8 cellular contexts compared by ENCODE assay signal in genomic region chr1:247639381-247639981, GRCh38. TPM values are rescaled to one million over a fixed set of nuclear protein-coding genes. Genes with fewer than 3 reads are reported as not detected.
DNase-seq lines count a peak whose midpoint lies in the region; ATAC-seq, FAIRE-seq and TF ChIP-seq lines count a peak whose summit lies in the region.

No MANE protein-coding gene starts in this region.

- H3K27me3 ChIP-seq in foreskin keratinocyte: no peaks in the 10 kb centered on the region

- peaks cover 7% of the 10 kb centered on the region for H3K9me3 Mint-ChIP-seq in WTC11

- peaks cover 40% of the 10 kb centered on the region for H3K27me3 Mint-ChIP-seq in WTC11 (ENCODE audit: low read depth)

- no peak for TF ChIP-seq CTCF in WTC11 (IDR thresholded peaks at IDR 0.05)
- no peak for TF ChIP-seq CTCF in foreskin keratinocyte (conservative IDR thresholded peaks at IDR 0.05)
- TF ChIP-seq CTCF in omental fat pad (IDR thresholded peaks at IDR 0.05): no peak

- CTCF ChIA-PET in WTC11 (lab: Charles Lee): interaction anchor here (1.4 kb wide), 1 partner anchor 266 kb away, joined by 3 read pairs; no protein-coding TSS in a partner anchor

- H3K27ac Mint-ChIP-seq in WTC11: no peak overlapping the region

- DNase-seq in Daoy (ENCODE audit: low read depth): peak; percentile 94
- DNase-seq in WTC11 (ENCODE audit: low spot score): peak; percentile 78
- DNase-seq in foreskin keratinocyte: no peak
- DNase-seq in omental fat pad (ENCODE audit: low spot score): no peak
- DNase-seq in urothelium cell line (ENCODE audit: low spot score): peak; percentile 94
- DNase-seq in SIG-M5 (lab: John Stamatoyannopoulos, UW): no peak
- DNase-seq in COR-L47 (lab: John Stamatoyannopoulos, UW): no peak

- POLR2A ChIA-PET in WTC11 (lab: Charles Lee): no interaction called here

- H3K4me1 Mint-ChIP-seq in WTC11: peaks cover 18% of the 10 kb centered on the region

- H3K4me1 ChIP-seq in foreskin keratinocyte: no peaks in the 10 kb centered on the region

- peak overlapping the region; percentile 50; the same call in 1 of the 2 replicates for H3K4me3 Mint-ChIP-seq in WTC11

- ATAC-seq in WTC11 (peak; percentile 97), foreskin keratinocyte (peak; percentile 23), omental fat pad (ENCODE audit: low FRiP score) (peak; percentile 76), HG03139 (IDR thresholded peaks at IDR 0.05; ENCODE audit: unreplicated experiment) (no peak)

- FAIRE-seq in urothelium cell line (lab: Jason Lieb, UNC): peak; percentile 17

- H3K36me3 Mint-ChIP-seq in WTC11: no peaks in the 10 kb centered on the region

- no peak overlapping the region for H3K27ac ChIP-seq in foreskin keratinocyte

TF ChIP-seq in WTC11, 78 proteins besides CTCF, POLR2A, EP300 and RAD21 (continues in another document):
- no peak for TF ChIP-seq ELF4 (CRISPR knock-in tag; IDR thresholded peaks at IDR 0.05; ENCODE audit: low read depth)
- TF ChIP-seq NFATC4 (CRISPR knock-in tag; IDR thresholded peaks at IDR 0.05): no peak
- TF ChIP-seq ATF1 (CRISPR knock-in tag; IDR thresholded peaks at IDR 0.05): no peak
- no peak for TF ChIP-seq ZNF317 (CRISPR knock-in tag; IDR thresholded peaks at IDR 0.05; ENCODE audit: borderline replicate concordance, low read depth)
- no peak for TF ChIP-seq SOX15 (CRISPR knock-in tag; IDR thresholded peaks at IDR 0.05)
- no peak for TF ChIP-seq SMAD3 (CRISPR knock-in tag; IDR thresholded peaks at IDR 0.05; ENCODE audit: borderline replicate concordance)
- no peak for TF ChIP-seq ETV6 (CRISPR knock-in tag; IDR thresholded peaks at IDR 0.05)
- no peak for TF ChIP-seq HMGA2 (CRISPR knock-in tag; IDR thresholded peaks at IDR 0.05)
- TF ChIP-seq EMX1 (CRISPR knock-in tag; IDR thresholded peaks at IDR 0.05): no peak
- TF ChIP-seq ZNF219 (CRISPR knock-in tag; IDR thresholded peaks at IDR 0.05; ENCODE audit: borderline replicate concordance): no peak
- TF ChIP-seq HMGXB4 (CRISPR knock-in tag; IDR thresholded peaks at IDR 0.05): no peak
- no peak for TF ChIP-seq E2F5 (CRISPR knock-in tag; IDR thresholded peaks at IDR 0.05)
- TF ChIP-seq MYBL2 (CRISPR knock-in tag; IDR thresholded peaks at IDR 0.05): no peak
- TF ChIP-seq ZNF138 (CRISPR knock-in tag; conservative IDR thresholded peaks at IDR 0.05): no peak
- no peak for TF ChIP-seq ZNF232 (CRISPR knock-in tag; IDR thresholded peaks at IDR 0.05)
- TF ChIP-seq AFF4 (CRISPR knock-in tag; IDR thresholded peaks at IDR 0.05; ENCODE audit: borderline replicate concordance): no peak
- no peak for TF ChIP-seq ZMAT4 (CRISPR knock-in tag; IDR thresholded peaks at IDR 0.05)
- no peak for TF ChIP-seq NR1H2 (CRISPR knock-in tag; IDR thresholded peaks at IDR 0.05)
- peak; percentile 81 for TF ChIP-seq FOXP4 (CRISPR knock-in tag; IDR thresholded peaks at IDR 0.05)
- no peak; the same call in 1 of the 2 replicates for TF ChIP-seq JUN (CRISPR knock-in tag; IDR thresholded peaks at IDR 0.05)
- TF ChIP-seq NR2C2 (CRISPR knock-in tag; IDR thresholded peaks at IDR 0.05): no peak
- no peak for TF ChIP-seq SP1 (CRISPR knock-in tag; conservative IDR thresholded peaks at IDR 0.05)
- TF ChIP-seq JAZF1 (CRISPR knock-in tag; IDR thresholded peaks at IDR 0.05): no peak
- TF ChIP-seq ZNF671 (CRISPR knock-in tag; IDR thresholded peaks at IDR 0.05): no peak
- no peak for TF ChIP-seq ATF2 (CRISPR knock-in tag; IDR thresholded peaks at IDR 0.05; ENCODE audit: borderline replicate concordance, low read depth)

RNA-seq across cellular contexts. Expression of gene OR2G3, which starts 34.1 kb away (rescaled TPM):
- total RNA-seq in Daoy (2014; rRNA removed; shearing (Covaris generic)): not detected in 2 replicates
- total RNA-seq in WTC11 (2021): not detected in 3 replicates
- not detected in 2 replicates for total RNA-seq in foreskin keratinocyte
- polyA plus RNA-seq in foreskin keratinocyte: not detected in 2 replicates
- total RNA-seq in omental fat pad: not detected

RNA-seq across cellular contexts. Expression of gene OR13G1, which starts 40.1 kb away (rescaled TPM):
- not detected in 2 replicates for total RNA-seq in Daoy (2014; rRNA removed; shearing (Covaris generic))
- total RNA-seq in WTC11 (2021) (not detected in 3 replicates), foreskin keratinocyte (not detected in 2 replicates), omental fat pad (not detected)
- polyA plus RNA-seq in foreskin keratinocyte: not detected in 2 replicates

RNA-seq across cellular contexts. Expression of gene OR2G2, which starts 51.3 kb away (rescaled TPM):
- total RNA-seq in Daoy (2014; rRNA removed; shearing (Covaris generic)): not detected in 2 replicates
- total RNA-seq in WTC11 (2021): not detected in 3 replicates
- not detected in 2 replicates for total RNA-seq in foreskin keratinocyte
- polyA plus RNA-seq in foreskin keratinocyte: not detected in 2 replicates
- not detected for total RNA-seq in omental fat pad

Comparison
In these comparisons a context has a peak if more than half of its experiments do, and no peak if none do; other contexts are left out.
1. DNase-seq: peak in Daoy (single experiment), WTC11 (single experiment) and urothelium cell line (single experiment); none in foreskin keratinocyte (0 of 2), omental fat pad (single experiment), SIG-M5 (single experiment) and COR-L47 (single experiment).